Comparison of ENCODE assay signal across 8 cellular contexts in genomic region chr16:49592507-49593422, GRCh38.
DNase-seq lines count a peak whose midpoint lies in the region; ATAC-seq and TF ChIP-seq lines count a peak whose summit lies in the region.

No MANE protein-coding gene starts in this region.

- TF ChIP-seq CTCF in AG09319 (IDR thresholded peaks at IDR 0.05; ENCODE audit: low read depth, low read length) (peak; percentile 84), KMS-11 (conservative IDR thresholded peaks at IDR 0.05; ENCODE audit: low read depth, low read length) (peak; percentile 82), dorsolateral prefrontal cortex (IDR thresholded peaks at IDR 0.05 in 54 of 56, conservative IDR thresholded peaks at IDR 0.05 in 2 of 56; ENCODE audit: low read depth in 1 of 56, partially characterized antibody in 56 of 56) (peak; percentile 49 to 83 (median 71))

- H3K4me3 Mint-ChIP-seq in naive thymus-derived CD4-positive, alpha-beta T cell = no peak overlapping the region

- H3K27me3 Mint-ChIP-seq in naive thymus-derived CD4-positive, alpha-beta T cell = peaks cover 5 to 10% (median 6%) of the 10 kb centered on the region in 5 donors

- DNase-seq in AG09319 (ENCODE audit: extremely low read depth, low read depth) = no peak
- peak; percentile 32 for DNase-seq in UCSD-AML1 (lab: John Stamatoyannopoulos, UW; ENCODE audit: unreplicated experiment)
- peak in 2 of 10 donors; percentile 30 to 32 for DNase-seq in dorsolateral prefrontal cortex
- peak in 6 of 9 donors; percentile 24 to 61 (median 52) for DNase-seq in naive thymus-derived CD4-positive, alpha-beta T cell

- H3K27me3 ChIP-seq in KMS-11 (ENCODE audit: insufficient read depth, low read depth) = no peaks in the 10 kb centered on the region
- H3K27me3 ChIP-seq in dorsolateral prefrontal cortex = peaks cover 0 to 29% (median 0%) of the 10 kb centered on the region in 45 donors
- H3K27me3 ChIP-seq in naive thymus-derived CD4-positive, alpha-beta T cell (ENCODE audit: control insufficient read depth in 2 of 2, insufficient read depth in 2 of 2, low read length in 2 of 2) = no peaks in the 10 kb centered on the region

- H3K27ac ChIP-seq in KMS-11 (no peak overlapping the region), dorsolateral prefrontal cortex (no peak overlapping the region)
- no peak overlapping the region for H3K27ac ChIP-seq in naive thymus-derived CD4-positive, alpha-beta T cell (ENCODE audit: low read depth, low read length)

- ATAC-seq in GM18502 (IDR thresholded peaks at IDR 0.05; ENCODE audit: poor library complexity, unreplicated experiment) = peak; percentile 66
- ATAC-seq in naive thymus-derived CD4-positive, alpha-beta T cell = peak; percentile 66
- ATAC-seq in GM18870 (IDR thresholded peaks at IDR 0.05; ENCODE audit: unreplicated experiment) = no peak
- no peak for ATAC-seq in GM19324 (IDR thresholded peaks at IDR 0.05; ENCODE audit: low FRiP score, unreplicated experiment)

- peak overlapping the region in 4 of 9 donors; percentile 67 to 86 (median 72) for H3K27ac Mint-ChIP-seq in naive thymus-derived CD4-positive, alpha-beta T cell

- CTCF ChIA-PET in naive thymus-derived CD4-positive, alpha-beta T cell (lab: Charles Lee) = interaction anchor here (0.7 to 2.8 kb wide), 9 partner anchors 9 to 315 kb away, joined by 3 to 13 read pairs (median 3); no protein-coding TSS in a partner anchor

- no peak overlapping the region for H2AFZ ChIP-seq in KMS-11 (ENCODE audit: low read depth)

- H3K4me1 ChIP-seq in KMS-11 (ENCODE audit: low read depth, poor library complexity, severe bottlenecking) = no peaks in the 10 kb centered on the region
- H3K4me1 ChIP-seq in naive thymus-derived CD4-positive, alpha-beta T cell (ENCODE audit: control insufficient read depth in 2 of 2, insufficient read depth in 2 of 2, low read length in 2 of 2) = no peaks in the 10 kb centered on the region

- H3K79me2 ChIP-seq in KMS-11 (ENCODE audit: insufficient read depth, low read depth) = no peaks in the 10 kb centered on the region

- no peaks in the 10 kb centered on the region for H3K36me3 ChIP-seq in KMS-11 (ENCODE audit: insufficient read depth)
- H3K36me3 ChIP-seq in naive thymus-derived CD4-positive, alpha-beta T cell (ENCODE audit: control insufficient read depth in 2 of 3, insufficient read depth in 3 of 3, low read length in 3 of 3) = no peaks in the 10 kb centered on the region

- no peaks in the 10 kb centered on the region for H3K36me3 Mint-ChIP-seq in naive thymus-derived CD4-positive, alpha-beta T cell

- no peak overlapping the region for H3K4me3 ChIP-seq in KMS-11 (IDR thresholded peaks at IDR 0.05; ENCODE audit: insufficient read depth, low read depth, low read length)
- no peak overlapping the region for H3K4me3 ChIP-seq in dorsolateral prefrontal cortex
- no peak overlapping the region for H3K4me3 ChIP-seq in naive thymus-derived CD4-positive, alpha-beta T cell (ENCODE audit: low read length)

- no peaks in the 10 kb centered on the region for H3K9me3 ChIP-seq in naive thymus-derived CD4-positive, alpha-beta T cell (ENCODE audit: control insufficient read depth in 2 of 3, low read length in 3 of 3)

- H3K4me1 Mint-ChIP-seq in naive thymus-derived CD4-positive, alpha-beta T cell = peaks cover 2 to 42% (median 35%) of the 10 kb centered on the region in 7 donors

- intact Hi-C loops in dorsolateral prefrontal cortex (cut with DNase I) = loop anchor here in 1 of 2 donors (2.0 kb wide), 1 partner anchor 184 kb away; no protein-coding TSS in a partner anchor
- intact Hi-C loops in naive thymus-derived CD4-positive, alpha-beta T cell (cut with micrococcal nuclease) = loop anchor here in 1 of 2 donors (1.0 to 10.0 kb wide), 5 partner anchors 64 to 262 kb away; partner anchors contain the start of gene ZNF423

- H3K9me3 Mint-ChIP-seq in naive thymus-derived CD4-positive, alpha-beta T cell = no peaks in the 10 kb centered on the region

- H3K4me2 ChIP-seq in KMS-11 = no peak overlapping the region

- no peaks in the 10 kb centered on the region for H4K20me1 ChIP-seq in KMS-11 (ENCODE audit: insufficient read depth)

- POLR2A ChIA-PET in naive thymus-derived CD4-positive, alpha-beta T cell (lab: Charles Lee) = interaction anchor here (0.7 kb wide), 1 partner anchor 187 kb away, joined by 3 read pairs; no protein-coding TSS in a partner anchor

- no peak overlapping the region for H3K9ac ChIP-seq in KMS-11

Comparison
In these comparisons a context has a peak if more than half of its experiments do, and no peak if none do; other contexts are left out.
1. ATAC-seq: peak in GM18502 (single experiment) and naive thymus-derived CD4-positive, alpha-beta T cell (single experiment); none in GM18870 (single experiment) and GM19324 (single experiment).
2. Peak in every context shown above with its lines, with median percentiles within 50 percentile points of each other: CTCF ChIP-seq.